ENCODE assay signal across 8 cellular contexts in genomic region chr1:75785320-75785963, GRCh38. TPM values are rescaled to one million over a fixed set of nuclear protein-coding genes. Genes with fewer than 3 reads are reported as not detected.
DNase-seq lines count a peak whose midpoint lies in the region; ATAC-seq, FAIRE-seq and TF ChIP-seq lines count a peak whose summit lies in the region.

No MANE protein-coding gene starts in this region.

- peak overlapping the region; percentile 98 for H3K4me3 Mint-ChIP-seq in activated B cell treated with CpG ODN at 0.5 μM for 24 hours
- H3K4me3 Mint-ChIP-seq in stimulated activated effector memory CD8-positive, alpha-beta T cell treated with anti-CD3 and anti-CD28 coated beads, Interleukin-12 subunit alpha, Interleukin-12 subunit beta, amount 100 ng/mL, for 72 hours, result peak overlapping the region; percentile 84

- ATAC-seq in HG02973 (IDR thresholded peaks at IDR 0.05; ENCODE audit: unreplicated experiment) (peak; percentile 13), activated B cell treated with CpG ODN at 0.5 μM for 24 hours (ENCODE audit: low read depth) (peak; percentile 0)
- peak; percentile 0 for ATAC-seq in stimulated activated effector memory CD8-positive, alpha-beta T cell treated with anti-CD3 and anti-CD28 coated beads, Interleukin-12 subunit alpha, Interleukin-12 subunit beta, amount 100 ng/mL, for 72 hours

- TF ChIP-seq CTCF in activated B cell treated with CpG ODN at 0.5 μM for 24 hours (IDR thresholded peaks at IDR 0.05), result no peak
- no peak for TF ChIP-seq CTCF in right atrium auricular region (IDR thresholded peaks at IDR 0.05)

- no peak for FAIRE-seq in H54 (lab: Jason Lieb, UNC)

- no peaks in the 10 kb centered on the region for H3K27me3 ChIP-seq in right atrium auricular region

- peak; percentile 13 for DNase-seq in NCI-H345 (lab: John Stamatoyannopoulos, UW)
- DNase-seq in NCI-H345 treated with DMSO at 0.1 percent for 48 hours (lab: John Stamatoyannopoulos, UW; ENCODE audit: unreplicated experiment), result no peak
- DNase-seq in activated B cell treated with CpG ODN at 0.5 μM for 24 hours, result no peak
- no peak for DNase-seq in right atrium auricular region (ENCODE audit: low spot score)
- peak in 1 of 2 donors; percentile 10 for DNase-seq in stimulated activated effector memory CD8-positive, alpha-beta T cell treated with anti-CD3 and anti-CD28 coated beads, Interleukin-12 subunit alpha, Interleukin-12 subunit beta, amount 100 ng/mL, for 72 hours (ENCODE audit: low spot score in 2 of 2)
- DNase-seq in H54 (ENCODE audit: insufficient read length, low spot score), result no peak
- DNase-seq in NCI-H2196 (lab: John Stamatoyannopoulos, UW; ENCODE audit: unreplicated experiment), result no peak

- intact Hi-C loops in activated B cell treated with CpG ODN at 0.5 μM for 24 hours (cut with micrococcal nuclease), result loop anchor here (5.0 to 10.0 kb wide), 5 partner anchors 171 to 1992 kb away; partner anchors contain the start of genes FPGT, LRRIQ3, MIGA1 and SLC44A5

- no peaks in the 10 kb centered on the region for H3K9me3 Mint-ChIP-seq in activated B cell treated with CpG ODN at 0.5 μM for 24 hours
- no peaks in the 10 kb centered on the region for H3K9me3 Mint-ChIP-seq in stimulated activated effector memory CD8-positive, alpha-beta T cell treated with anti-CD3 and anti-CD28 coated beads, Interleukin-12 subunit alpha, Interleukin-12 subunit beta, amount 100 ng/mL, for 72 hours

- peaks cover 0 to 42% of the 10 kb centered on the region in 2 donors for H3K4me1 ChIP-seq in right atrium auricular region

- peaks cover 12% of the 10 kb centered on the region for H3K36me3 ChIP-seq in right atrium auricular region

- CTCF ChIA-PET in activated B cell treated with CpG ODN at 0.5 μM for 24 hours (lab: Charles Lee), result interaction anchor here (1.7 kb wide), 1 partner anchor 58 kb away, joined by 4 read pairs; no protein-coding TSS in a partner anchor

- H3K9me3 ChIP-seq in right atrium auricular region, result no peaks in the 10 kb centered on the region

- H3K27me3 Mint-ChIP-seq in activated B cell treated with CpG ODN at 0.5 μM for 24 hours, result no peaks in the 10 kb centered on the region

- H3K27ac ChIP-seq in right atrium auricular region, result peak overlapping the region; percentile 82 to 91

- peak overlapping the region; percentile 97 for H3K27ac Mint-ChIP-seq in activated B cell treated with CpG ODN at 0.5 μM for 24 hours
- peak overlapping the region; percentile 96 for H3K27ac Mint-ChIP-seq in stimulated activated effector memory CD8-positive, alpha-beta T cell treated with anti-CD3 and anti-CD28 coated beads, Interleukin-12 subunit alpha, Interleukin-12 subunit beta, amount 100 ng/mL, for 72 hours

- H3K4me3 ChIP-seq in right atrium auricular region, result peak overlapping the region; percentile 70 to 72

- peaks cover 58% of the 10 kb centered on the region for H3K4me1 Mint-ChIP-seq in activated B cell treated with CpG ODN at 0.5 μM for 24 hours
- H3K4me1 Mint-ChIP-seq in stimulated activated effector memory CD8-positive, alpha-beta T cell treated with anti-CD3 and anti-CD28 coated beads, Interleukin-12 subunit alpha, Interleukin-12 subunit beta, amount 100 ng/mL, for 72 hours, result peaks cover 32% of the 10 kb centered on the region

- TF ChIP-seq POLR2A in H54 (IDR thresholded peaks at IDR 0.05; ENCODE audit: low read depth, low read length), result no peak

- peaks cover 45% of the 10 kb centered on the region for H3K36me3 Mint-ChIP-seq in activated B cell treated with CpG ODN at 0.5 μM for 24 hours (ENCODE audit: low read depth)
- H3K36me3 Mint-ChIP-seq in stimulated activated effector memory CD8-positive, alpha-beta T cell treated with anti-CD3 and anti-CD28 coated beads, Interleukin-12 subunit alpha, Interleukin-12 subunit beta, amount 100 ng/mL, for 72 hours, result peaks cover 49% of the 10 kb centered on the region

- POLR2A ChIA-PET in activated B cell treated with CpG ODN at 0.5 μM for 24 hours (lab: Charles Lee), result interaction anchor here (0.6 to 3.1 kb wide), 18 partner anchors 8 to 1897 kb away, joined by 3 to 45 read pairs (median 4); partner anchors contain the start of genes ACADM, CRYZ, MSH4 and ST6GALNAC3

RNA-seq across cellular contexts. Expression of gene RABGGTB, which starts 0.6 kb away (rescaled TPM):
- 203 and 234 TPM in 2 replicates for total RNA-seq in activated B cell treated with CpG ODN at 0.5 μM for 24 hours
- 10 to 100 TPM; 38.5 to 42.2 TPM for total RNA-seq in right atrium auricular region

RNA-seq across cellular contexts. Expression of gene MSH4, which starts 11.2 kb away (rescaled TPM):
- total RNA-seq in activated B cell treated with CpG ODN at 0.5 μM for 24 hours, result 1.2 and 1.4 TPM in 2 replicates
- total RNA-seq in right atrium auricular region, result under 1 TPM; 0.11 to 0.12 TPM
